In the genomic region with DNA sequence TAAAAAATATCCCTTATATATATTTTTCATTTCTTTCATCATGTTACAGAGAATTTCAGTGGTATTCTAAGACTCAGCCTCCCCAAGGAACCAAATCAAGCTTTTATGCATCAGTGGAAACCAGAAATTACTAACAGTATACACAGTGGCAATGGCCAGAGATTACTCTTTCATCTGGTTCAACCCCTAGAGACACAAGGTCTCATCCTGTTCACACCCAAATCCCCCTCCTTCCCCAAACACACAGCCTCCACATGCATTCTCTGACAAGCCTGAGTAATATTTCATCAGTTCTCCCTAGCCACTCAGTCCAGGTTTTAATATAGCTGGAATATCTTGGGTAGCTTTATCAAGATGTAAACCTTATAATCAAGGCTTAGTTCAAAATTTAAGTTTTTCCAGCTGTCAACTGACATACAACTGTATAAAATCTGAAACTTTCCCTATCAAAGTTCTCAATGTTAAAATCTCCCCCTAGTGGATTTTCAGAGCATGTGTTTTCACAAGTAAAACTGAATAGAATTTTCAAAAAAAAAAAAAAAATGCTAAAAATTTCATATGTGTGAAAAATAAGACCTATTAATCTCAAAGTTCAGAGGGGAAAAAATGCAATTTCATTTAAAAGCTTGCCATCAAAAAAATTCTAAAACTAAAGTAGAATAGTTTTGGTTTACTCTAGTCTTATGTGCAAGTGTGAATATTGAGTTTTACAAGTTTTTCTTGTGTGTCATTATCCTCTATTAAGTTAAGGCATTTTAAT, we compare ENCODE assay signal across 11 cellular contexts. TPM values are rescaled to one million over a fixed set of nuclear protein-coding genes. Genes with fewer than 3 reads are reported as not detected.
DNase-seq lines count a peak whose midpoint lies in the region; ATAC-seq and TF ChIP-seq lines count a peak whose summit lies in the region.
"Had no signal": no experiment of that assay in that cellular context is flagged by ENCODE, and none has a peak within 500 bp of the region (broad histone marks: within the 10 kb centered on the region; RNA-seq: fewer than 3 reads in every experiment).

No MANE protein-coding gene starts in this region.

- POLR2A ChIA-PET in BJ (lab: Charles Lee): no interaction called here

- in situ Hi-C loops in GM13976 (cut with MboI; ENCODE audit: low sequenced_read_pairs, unreplicated experiment): no loop called here

- H3K27me3 ChIP-seq in BJ (ENCODE audit: control insufficient read depth, insufficient read depth, low read length): no peaks in the 10 kb centered on the region
- no peaks in the 10 kb centered on the region for H3K27me3 ChIP-seq in breast epithelium
- H3K27me3 ChIP-seq in lung (ENCODE audit: control insufficient read depth, insufficient read depth): no peaks in the 10 kb centered on the region

- peak; percentile 53 for TF ChIP-seq CTCF in BJ (IDR thresholded peaks at IDR 0.05; ENCODE audit: insufficient read depth, low read depth, low read length)
- TF ChIP-seq CTCF in HFF-Myc (IDR thresholded peaks at IDR 0.05; ENCODE audit: low read depth, low read length, missing control alignments): peak; percentile 33
- TF ChIP-seq CTCF in breast epithelium (IDR thresholded peaks at IDR 0.05): peak; percentile 25 to 45 (median 36)
- TF ChIP-seq CTCF in lung (IDR thresholded peaks at IDR 0.05; ENCODE audit: control extremely low read depth, extremely low read depth): peak; percentile 12
- no peak for TF ChIP-seq CTCF in GM13976 (IDR thresholded peaks at IDR 0.05; ENCODE audit: borderline replicate concordance, control extremely low read depth, extremely low read depth, insufficient read depth, missing control alignments)

- no peaks in the 10 kb centered on the region for H3K36me3 ChIP-seq in BJ (ENCODE audit: control insufficient read depth, insufficient read depth, low read length)
- H3K36me3 ChIP-seq in breast epithelium: no peaks in the 10 kb centered on the region
- H3K36me3 ChIP-seq in lung (ENCODE audit: control insufficient read depth in 2 of 2, insufficient read depth in 2 of 2, low read length in 2 of 2): no peaks in the 10 kb centered on the region

- intact Hi-C loops in breast epithelium (cut with DNase I; ENCODE audit: low total_unique reads): no loop called here

- no peak overlapping the region for H3K4me3 ChIP-seq in BJ (ENCODE audit: low read depth, low read length)
- H3K4me3 ChIP-seq in HFF-Myc (replicated peaks; ENCODE audit: low read depth, low read length): no peak overlapping the region
- no peak overlapping the region for H3K4me3 ChIP-seq in breast epithelium
- H3K4me3 ChIP-seq in lung: no peak overlapping the region
- H3K4me3 ChIP-seq: mucosa of descending colon had no signal

- no peak for TF ChIP-seq POLR2A in breast epithelium (IDR thresholded peaks at IDR 0.05)

- DNase-seq in BJ (ENCODE audit: low read depth): no peak
- DNase-seq in HFF-Myc (ENCODE audit: extremely low read depth, low read depth): no peak
- no peak for DNase-seq in breast epithelium (ENCODE audit: low spot score in 2 of 2)
- DNase-seq in lung (ENCODE audit: low spot score): no peak
- DNase-seq in occipital lobe (lab: John Stamatoyannopoulos, UW): no peak
- no peak for DNase-seq in GM13976 (ENCODE audit: low spot score)
- DNase-seq in NCI-H2227 treated with DMSO at 0.1 percent for 48 hours (lab: John Stamatoyannopoulos, UW): no peak
- DNase-seq: activated T-cell treated with anti-CD3 and anti-CD28 coated beads, Interleukin-2, amount 50 U/mL, for 24 hours; mucosa of descending colon; NCI-H2081 treated with DMSO at 0.1 percent for 48 hours had no signal

- H3K4me1 ChIP-seq in breast epithelium: no peaks in the 10 kb centered on the region
- no peaks in the 10 kb centered on the region for H3K4me1 ChIP-seq in lung (ENCODE audit: control insufficient read depth in 2 of 2, insufficient read depth in 2 of 2, low read length in 2 of 2)

- no peak for ATAC-seq in lung (ENCODE audit: insufficient read depth, low FRiP score)
- ATAC-seq in GM19467 (IDR thresholded peaks at IDR 0.05; ENCODE audit: unreplicated experiment): no peak
- ATAC-seq: mucosa of descending colon had no signal

- CTCF ChIA-PET in BJ (lab: Yijun Ruan, JAX): interaction anchor here (0.6 to 4.3 kb wide), 18 partner anchors 8 to 818 kb away, joined by 3 to 18 read pairs (median 4); partner anchors contain the start of gene SSTR1

- H3K9me3 ChIP-seq in breast epithelium (no peaks in the 10 kb centered on the region), lung (ENCODE audit: control insufficient read depth in 2 of 2, insufficient read depth in 1 of 2, low read length in 1 of 2) (no peaks in the 10 kb centered on the region)
- H3K9me3 ChIP-seq: mucosa of descending colon had no signal

- H3K27ac ChIP-seq in breast epithelium (no peak overlapping the region), lung (ENCODE audit: low read depth in 1 of 2, low read length in 1 of 2) (no peak overlapping the region)

RNA-seq across cellular contexts. Expression of gene SSTR1, which starts 10.5 kb away (rescaled TPM):
- 42.2 and 55.9 TPM in 2 replicates for polyA plus RNA-seq in BJ (2011; rRNA removed)
- 26.1 and 34.8 TPM in 2 replicates for polyA minus RNA-seq in BJ (2011; rRNA and poly(A)+ RNA removed)
- under 1 TPM; 0.16 to 0.33 (median 0.29) TPM for total RNA-seq in breast epithelium
- 1 to 10 TPM; 4.3 to 7.9 TPM for total RNA-seq in lung
- polyA plus RNA-seq in lung: 1 to 10 TPM; 1.6 to 2.2 TPM
- 14.8 TPM for total RNA-seq in occipital lobe

RNA-seq across cellular contexts. Expression of gene CLEC14A, which starts 58.7 kb away (rescaled TPM):
- polyA plus RNA-seq in BJ (2011; rRNA removed) (0.12 and 0.23 TPM in 2 replicates), lung (10 to 100 TPM; 28.4 to 75.3 TPM)
- polyA minus RNA-seq in BJ (2011; rRNA and poly(A)+ RNA removed): 0.09 and 0.26 TPM in 2 replicates
- total RNA-seq in breast epithelium (10 to 100 TPM; 11.9 to 25.6 (median 24.8) TPM), lung (10 to 100 TPM; 91.3 to 97.7 TPM), occipital lobe (4.5 TPM)
